In the genomic region with DNA sequence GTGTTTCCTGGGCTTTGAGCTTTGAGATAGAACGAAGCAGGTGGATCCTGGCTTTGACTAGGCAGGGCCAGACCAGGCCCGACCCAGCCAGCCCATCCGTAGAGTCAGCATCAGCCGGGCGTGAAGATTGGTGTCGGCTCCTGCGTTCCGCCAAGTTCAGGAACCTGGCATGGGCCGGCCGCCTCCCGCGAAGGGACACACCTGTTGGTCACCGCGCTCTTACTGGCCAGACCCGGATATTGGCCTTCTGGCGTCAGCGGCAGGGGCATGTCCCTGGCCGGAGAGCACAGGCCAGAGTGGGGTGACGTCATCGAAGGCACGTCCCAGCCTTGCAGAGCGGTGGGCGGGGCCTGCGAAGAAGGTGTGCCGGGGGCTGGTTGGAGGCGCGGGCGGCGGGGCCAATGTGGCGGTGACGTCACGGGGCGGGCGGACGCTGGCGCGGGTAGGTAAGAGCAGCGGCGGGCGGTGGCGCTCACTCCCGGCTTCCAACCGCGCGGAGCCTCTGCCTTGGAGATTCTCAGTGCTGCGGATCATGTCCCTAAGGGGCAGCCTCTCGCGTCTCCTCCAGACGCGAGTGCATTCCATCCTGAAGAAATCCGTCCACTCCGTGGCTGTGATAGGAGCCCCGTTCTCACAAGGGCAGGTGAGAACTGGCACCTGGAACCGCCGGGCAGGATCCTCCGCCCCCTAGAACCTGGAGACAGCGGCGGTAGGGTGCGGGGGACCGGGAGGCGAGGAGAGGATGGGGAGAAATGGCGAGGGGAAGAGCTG, we compare ENCODE assay signal across 8 cellular contexts. TPM values are rescaled to one million over a fixed set of nuclear protein-coding genes. Genes with fewer than 3 reads are reported as not detected.
DNase-seq lines count a peak whose midpoint lies in the region; ATAC-seq and TF ChIP-seq lines count a peak whose summit lies in the region.

A gene (plus strand): TSS at position 475 of the 771 bp plus-strand sequence. CDS start 58 bp downstream, at position 533.

- H3K27me3 ChIP-seq in DOHH2 (ENCODE audit: control insufficient read depth, low read length) (peaks cover 20% of the 10 kb centered on the region), GM23338 (ENCODE audit: insufficient read depth) (peaks cover 24% of the 10 kb centered on the region)

- DNase-seq in GM23338 (ENCODE audit: low spot score): peak; percentile 99
- DNase-seq in LHCN-M2 (ENCODE audit: low read depth): peak; percentile 82
- DNase-seq in RPMI7951 (ENCODE audit: low read depth): peak; percentile 89
- DNase-seq in activated T-helper 2 cell treated with anti-CD3 and anti-CD28 coated beads, Interferon-gamma antibody, Interleukin-2, Interleukin-4, amounts not matched to agents 10 μg/mL and 5 μg/mL and 100 μg/mL, durations not matched to agents 14 hours and 24 hours and 36 hours (ENCODE audit: low spot score): peak; percentile 94
- DNase-seq in fibroblast of peridontal ligament (ENCODE audit: extremely low read depth): peak; percentile 78
- peak; percentile 97 for DNase-seq in natural killer cell
- peak; percentile 95 for DNase-seq in stimulated activated naive CD4-positive, alpha-beta T cell treated with Interleukin-2 at 50 U/mL for 16 hours (lab: John Stamatoyannopoulos, UW)

- H3K27me3 Mint-ChIP-seq in GM23338 (ENCODE audit: insufficient read depth, low read depth, poor library complexity): peaks cover 15% of the 10 kb centered on the region
- peaks cover 12% of the 10 kb centered on the region for H3K27me3 Mint-ChIP-seq in activated T-helper 2 cell treated with anti-CD3 and anti-CD28 coated beads, Interferon-gamma antibody, Interleukin-2, Interleukin-4, amounts not matched to agents 10 μg/mL and 5 μg/mL and 100 μg/mL, durations not matched to agents 14 hours and 24 hours and 36 hours (ENCODE audit: low read depth)
- peaks cover 0 to 11% of the 10 kb centered on the region in 2 donors for H3K27me3 Mint-ChIP-seq in natural killer cell (ENCODE audit: low read depth in 2 of 2)

- H3K4me3 Mint-ChIP-seq in GM23338: peak within 1 kb of the TSS; percentile 98
- H3K4me3 Mint-ChIP-seq in activated T-helper 2 cell treated with anti-CD3 and anti-CD28 coated beads, Interferon-gamma antibody, Interleukin-2, Interleukin-4, amounts not matched to agents 10 μg/mL and 5 μg/mL and 100 μg/mL, durations not matched to agents 14 hours and 24 hours and 36 hours (ENCODE audit: low read depth): peak within 1 kb of the TSS; percentile 83
- peak within 1 kb of the TSS; percentile 90 for H3K4me3 Mint-ChIP-seq in natural killer cell

- H4K20me1 ChIP-seq in DOHH2 (ENCODE audit: control insufficient read depth, insufficient read depth, low read depth, low read length) (no peaks in the 10 kb centered on the region), GM23338 (replicated peaks; ENCODE audit: insufficient read depth) (no peaks in the 10 kb centered on the region)

- H3F3A ChIP-seq in DOHH2 (ENCODE audit: control insufficient read depth, insufficient read depth) (peaks cover 2% of the 10 kb centered on the region; the same call in 1 of the 2 replicates), GM23338 (replicated peaks; ENCODE audit: low read depth) (no peaks in the 10 kb centered on the region)

- peak within 1 kb of the TSS; percentile 92 for H3K27ac Mint-ChIP-seq in GM23338
- H3K27ac Mint-ChIP-seq in activated T-helper 2 cell treated with anti-CD3 and anti-CD28 coated beads, Interferon-gamma antibody, Interleukin-2, Interleukin-4, amounts not matched to agents 10 μg/mL and 5 μg/mL and 100 μg/mL, durations not matched to agents 14 hours and 24 hours and 36 hours: peak within 1 kb of the TSS; percentile 79
- H3K27ac Mint-ChIP-seq in natural killer cell: peak within 1 kb of the TSS; percentile 95 to 98

- H3K79me2 ChIP-seq in DOHH2 (ENCODE audit: control insufficient read depth, low read length): no peaks in the 10 kb centered on the region
- H3K79me2 ChIP-seq in GM23338 (replicated peaks; ENCODE audit: insufficient read depth): no peaks in the 10 kb centered on the region

- H3K4me3 ChIP-seq in DOHH2 (ENCODE audit: low read length) (peak within 1 kb of the TSS; percentile 77), GM23338 (peak within 1 kb of the TSS; percentile 94)

- peaks cover 16% of the 10 kb centered on the region for H3K36me3 Mint-ChIP-seq in GM23338 (ENCODE audit: low read depth)
- peaks cover 18% of the 10 kb centered on the region for H3K36me3 Mint-ChIP-seq in activated T-helper 2 cell treated with anti-CD3 and anti-CD28 coated beads, Interferon-gamma antibody, Interleukin-2, Interleukin-4, amounts not matched to agents 10 μg/mL and 5 μg/mL and 100 μg/mL, durations not matched to agents 14 hours and 24 hours and 36 hours (ENCODE audit: low read depth)
- H3K36me3 Mint-ChIP-seq in natural killer cell: no peaks in the 10 kb centered on the region

- H3K4me1 Mint-ChIP-seq in GM23338: peaks cover 26% of the 10 kb centered on the region
- H3K4me1 Mint-ChIP-seq in activated T-helper 2 cell treated with anti-CD3 and anti-CD28 coated beads, Interferon-gamma antibody, Interleukin-2, Interleukin-4, amounts not matched to agents 10 μg/mL and 5 μg/mL and 100 μg/mL, durations not matched to agents 14 hours and 24 hours and 36 hours (ENCODE audit: low read depth): peaks cover 38% of the 10 kb centered on the region
- H3K4me1 Mint-ChIP-seq in natural killer cell: peaks cover 21 to 25% of the 10 kb centered on the region in 2 donors

- H3K9me3 Mint-ChIP-seq in GM23338 (no peaks in the 10 kb centered on the region), natural killer cell (no peaks in the 10 kb centered on the region)
- H3K9me3 Mint-ChIP-seq in activated T-helper 2 cell treated with anti-CD3 and anti-CD28 coated beads, Interferon-gamma antibody, Interleukin-2, Interleukin-4, amounts not matched to agents 10 μg/mL and 5 μg/mL and 100 μg/mL, durations not matched to agents 14 hours and 24 hours and 36 hours: no peaks in the 10 kb centered on the region

- TF ChIP-seq CTCF in DOHH2 (IDR thresholded peaks at IDR 0.05; ENCODE audit: low read depth, low read length, poor library complexity, severe bottlenecking) (no peak), GM23338 (conservative IDR thresholded peaks at IDR 0.05; ENCODE audit: low read depth in 2 of 2) (peak in 1 of 2 experiments; percentile 17; a peak in 1 of 4 replicates), natural killer cell (IDR thresholded peaks at IDR 0.05) (no peak)

- intact Hi-C loops in activated T-helper 2 cell treated with anti-CD3 and anti-CD28 coated beads, Interferon-gamma antibody, Interleukin-2, Interleukin-4, amounts not matched to agents 10 μg/mL and 5 μg/mL and 100 μg/mL, durations not matched to agents 14 hours and 24 hours and 36 hours (cut with micrococcal nuclease): loop anchor here (1.0 to 2.0 kb wide), 4 partner anchors 20 to 85 kb away; a partner anchor contains a TSS
- intact Hi-C loops in natural killer cell (cut with micrococcal nuclease): loop anchor here (1.0 to 2.0 kb wide), 3 partner anchors 19 to 197 kb away; a partner anchor contains a TSS

- H3K36me3 ChIP-seq in DOHH2 (ENCODE audit: control insufficient read depth, low read length) (no peaks in the 10 kb centered on the region), GM23338 (ENCODE audit: insufficient read depth) (peaks cover 4% of the 10 kb centered on the region; the same call in 1 of the 2 replicates)

- H3K27ac ChIP-seq in DOHH2 (ENCODE audit: low read depth, low read length) (no peak within 1 kb of the TSS), GM23338 (ENCODE audit: low read depth) (peak within 1 kb of the TSS; percentile 28; the same call in 1 of the 2 replicates)

- H3K4me2 ChIP-seq in DOHH2 (ENCODE audit: low read length) (peak within 1 kb of the TSS; percentile 83), GM23338 (peak within 1 kb of the TSS; percentile 93)

- H3K9me2 ChIP-seq in DOHH2 (replicated peaks; ENCODE audit: control insufficient read depth, low read length) (no peaks in the 10 kb centered on the region), GM23338 (ENCODE audit: insufficient read depth) (no peaks in the 10 kb centered on the region)

- ATAC-seq in GM23338: peak; percentile 86
- ATAC-seq in natural killer cell: peak; percentile 90 to 98 (median 91)

- H3K4me1 ChIP-seq in DOHH2 (ENCODE audit: control insufficient read depth, low read length) (peaks cover 24% of the 10 kb centered on the region), GM23338 (ENCODE audit: insufficient read depth) (peaks cover 14% of the 10 kb centered on the region)

- H2AFZ ChIP-seq in GM23338: peak within 1 kb of the TSS; percentile 97

- H3K9me3 ChIP-seq in DOHH2 (ENCODE audit: control insufficient read depth, insufficient read depth, low read length): no peaks in the 10 kb centered on the region

TF ChIP-seq in GM23338, 12 proteins besides CTCF, POLR2A, EP300 and RAD21:
- TF ChIP-seq CREB1 (CRISPR knock-in tag; IDR thresholded peaks at IDR 0.05; ENCODE audit: low read depth) (peak; percentile 99), POLR2AphosphoS5 (IDR thresholded peaks at IDR 0.05; ENCODE audit: low read depth) (peak; percentile 93), NANOG (IDR thresholded peaks at IDR 0.05; ENCODE audit: borderline replicate concordance) (no peak)

RNA-seq across cellular contexts. Expression of the gene that starts here (rescaled TPM):
- total RNA-seq in GM23338 (2014; rRNA removed; shearing (Covaris generic)): 67.2 and 69.4 TPM in 2 replicates
- 38.6 and 42.7 TPM in 2 replicates for polyA plus RNA-seq in GM23338 (2016; fragmentation: Nextera tagmentation; extraction: Ambion mirVana)
- total RNA-seq in LHCN-M2 (2014; rRNA removed): 0.80 and 3.1 TPM in 2 replicates
- polyA plus RNA-seq in LHCN-M2 (2012): 0.80 TPM
- total RNA-seq in RPMI7951 (2014; rRNA removed; shearing (Covaris generic)): 16.0 and 21.9 TPM in 2 replicates
- total RNA-seq in activated T-helper 2 cell treated with anti-CD3 and anti-CD28 coated beads, Interferon-gamma antibody, Interleukin-2, Interleukin-4, amounts not matched to agents 10 μg/mL and 5 μg/mL and 100 μg/mL, durations not matched to agents 14 hours and 24 hours and 36 hours: 19.2 and 21.1 TPM in 2 replicates
- 1 to 10 TPM; 1.2 to 7.4 (median 1.4) TPM for total RNA-seq in natural killer cell
